ENCODE assay signal across 11 cellular contexts in genomic region chr21:29075706-29076447, GRCh38. TPM values are rescaled to one million over a fixed set of nuclear protein-coding genes. Genes with fewer than 3 reads are reported as not detected.
A peak's percentile ranks its signal among the peaks of the same experiment; 100 is the strongest.
DNase-seq lines count a peak whose midpoint lies in the region; ATAC-seq and TF ChIP-seq lines count a peak whose summit lies in the region.
"Had no signal": no experiment of that assay in that cellular context is flagged by ENCODE, and none has a peak within 500 bp of the region (broad histone marks: within the 10 kb centered on the region; RNA-seq: fewer than 3 reads in every experiment).

No MANE protein-coding gene starts in this region.

- H3K9me3 ChIP-seq in BLaER1 treated with 17β-estradiol and CSF1 and Interleukin-3, amounts not matched to agents 10 nM and 100 nM (replicated peaks in 1 of 11), result peaks cover 0 to 25% (median 11%) of the 10 kb centered on the region in 11 experiments; a peak in 15 of 22 replicates
- H3K9me3 ChIP-seq in HEK293 (ENCODE audit: control insufficient read depth, insufficient read depth, low read depth, low read length) (no peaks in the 10 kb centered on the region), mucosa of rectum (ENCODE audit: control insufficient read depth in 2 of 2, low read length in 2 of 2) (no peaks in the 10 kb centered on the region), HAP-1 (no peaks in the 10 kb centered on the region)
- H3K9me3 ChIP-seq: suprapubic skin had no signal

- no peak for TF ChIP-seq CTCF in HEK293 (tag by site-specific recombination; IDR thresholded peaks at IDR 0.05)
- TF ChIP-seq CTCF in activated CD8-positive, alpha-beta T cell treated with anti-CD3 and anti-CD28 coated beads for 36 hours (IDR thresholded peaks at IDR 0.05), result no peak

- peaks cover 65 to 86% (median 74%) of the 10 kb centered on the region in 10 experiments for H3K4me1 ChIP-seq in BLaER1 treated with 17β-estradiol and CSF1 and Interleukin-3, amounts not matched to agents 10 nM and 100 nM
- H3K4me1 ChIP-seq in HEK293 (ENCODE audit: control insufficient read depth, insufficient read depth, low read length) (peaks cover 18% of the 10 kb centered on the region; the same call in 1 of the 2 replicates), mucosa of rectum (ENCODE audit: control insufficient read depth in 2 of 2, insufficient read depth in 2 of 2, low read length in 2 of 2) (peaks cover 10 to 16% of the 10 kb centered on the region in 2 donors), HAP-1 (peaks cover 11% of the 10 kb centered on the region)

- H4K20me1 ChIP-seq in BLaER1 treated with 17β-estradiol and CSF1 and Interleukin-3, amounts not matched to agents 10 nM and 100 nM, result peaks cover 14 to 25% (median 22%) of the 10 kb centered on the region in 11 experiments; a peak in 21 of 22 replicates

- H3K9ac ChIP-seq in BLaER1 treated with 17β-estradiol and CSF1 and Interleukin-3, amounts not matched to agents 10 nM and 100 nM, result peak overlapping the region in 6 of 11 experiments; percentile 45 to 62 (median 50); a peak in 10 of 22 replicates
- H3K9ac ChIP-seq in mucosa of rectum (ENCODE audit: low read depth in 1 of 2, low read length in 2 of 2), result no peak overlapping the region

- peaks cover 66% of the 10 kb centered on the region for H3K4me1 Mint-ChIP-seq in activated CD8-positive, alpha-beta T cell treated with anti-CD3 and anti-CD28 coated beads for 36 hours (ENCODE audit: low read depth)

- no peak for ATAC-seq in activated CD8-positive, alpha-beta T cell treated with anti-CD3 and anti-CD28 coated beads for 36 hours
- ATAC-seq in GM21515 (IDR thresholded peaks at IDR 0.05; ENCODE audit: unreplicated experiment) (no peak), HG02763 (IDR thresholded peaks at IDR 0.05; ENCODE audit: unreplicated experiment) (no peak)
- ATAC-seq: sciatic nerve had no signal

- peak overlapping the region; percentile 75 for H3K4me3 Mint-ChIP-seq in activated CD8-positive, alpha-beta T cell treated with anti-CD3 and anti-CD28 coated beads for 36 hours

- CTCF ChIA-PET in HEK293 (lab: Yijun Ruan, JAX), result interaction anchor here (1.0 to 1.1 kb wide), 2 partner anchors 14 to 38 kb away, joined by 3 read pairs; no protein-coding TSS in a partner anchor
- CTCF ChIA-PET in activated CD8-positive, alpha-beta T cell treated with anti-CD3 and anti-CD28 coated beads for 36 hours (lab: Charles Lee), result interaction anchor here (0.7 to 1.3 kb wide), 3 partner anchors 10 to 296 kb away, joined by 3 to 4 read pairs (median 3); no protein-coding TSS in a partner anchor

- H3K4me3 ChIP-seq in BLaER1 treated with 17β-estradiol and CSF1 and Interleukin-3, amounts not matched to agents 10 nM and 100 nM, result peak overlapping the region in 2 of 10 experiments; percentile 52 to 63; a peak in 1 of 20 replicates
- no peak overlapping the region for H3K4me3 ChIP-seq in HEK293 (ENCODE audit: low read depth, low read length)
- peak overlapping the region in 1 of 2 donors; percentile 76 for H3K4me3 ChIP-seq in mucosa of rectum (ENCODE audit: low read length in 2 of 2)
- no peak overlapping the region for H3K4me3 ChIP-seq in HAP-1

- H3K4me2 ChIP-seq in BLaER1 treated with 17β-estradiol and CSF1 and Interleukin-3, amounts not matched to agents 10 nM and 100 nM, result peak overlapping the region; percentile 63 to 92 (median 76)

- in situ Hi-C loops in HAP-1 (cut with MboI; ENCODE audit: low sequenced_read_pairs), result loop anchor here (25.0 kb wide), 1 partner anchor 2011 kb away; no protein-coding TSS in a partner anchor

- no peaks in the 10 kb centered on the region for H3K27me3 Mint-ChIP-seq in activated CD8-positive, alpha-beta T cell treated with anti-CD3 and anti-CD28 coated beads for 36 hours

- no peaks in the 10 kb centered on the region for H3K27me3 ChIP-seq in BLaER1 treated with 17β-estradiol and CSF1 and Interleukin-3, amounts not matched to agents 10 nM and 100 nM
- H3K27me3 ChIP-seq in mucosa of rectum (ENCODE audit: control insufficient read depth in 2 of 2, insufficient read depth in 2 of 2, low read length in 2 of 2) (no peaks in the 10 kb centered on the region), HAP-1 (ENCODE audit: low read depth) (no peaks in the 10 kb centered on the region)
- H3K27me3 ChIP-seq: suprapubic skin had no signal

- DNase-seq in activated CD8-positive, alpha-beta T cell treated with anti-CD3 and anti-CD28 coated beads for 36 hours, result peak; percentile 28
- DNase-seq in HAP-1 (ENCODE audit: low spot score in 2 of 2), result no peak
- DNase-seq in Ammon's horn (ENCODE audit: low spot score), result no peak
- DNase-seq: SIG-M5 had no signal

- peaks cover 29% of the 10 kb centered on the region for H3K36me3 Mint-ChIP-seq in activated CD8-positive, alpha-beta T cell treated with anti-CD3 and anti-CD28 coated beads for 36 hours (ENCODE audit: low read depth)

- peak overlapping the region; percentile 34 to 85 (median 82); a peak in 20 of 22 replicates for H3K27ac ChIP-seq in BLaER1 treated with 17β-estradiol and CSF1 and Interleukin-3, amounts not matched to agents 10 nM and 100 nM
- H3K27ac ChIP-seq in HEK293 (ENCODE audit: extremely low read depth, low read depth, low read length) (no peak overlapping the region), mucosa of rectum (ENCODE audit: low read depth in 2 of 2, low read length in 2 of 2) (peak overlapping the region; percentile 50 to 84)
- H3K27ac ChIP-seq: suprapubic skin had no signal

- POLR2A ChIA-PET in HEK293 (lab: Yijun Ruan, JAX), result no interaction called here
- POLR2A ChIA-PET in activated CD8-positive, alpha-beta T cell treated with anti-CD3 and anti-CD28 coated beads for 36 hours (lab: Charles Lee), result interaction anchor here (1.7 to 7.0 kb wide), 3 partner anchors 50 to 224 kb away, joined by 3 to 80 read pairs (median 50); partner anchors contain the start of genes BACH1 and USP16

- peak overlapping the region; percentile 94 for H3K27ac Mint-ChIP-seq in activated CD8-positive, alpha-beta T cell treated with anti-CD3 and anti-CD28 coated beads for 36 hours

- intact Hi-C loops in activated CD8-positive, alpha-beta T cell treated with anti-CD3 and anti-CD28 coated beads for 36 hours (cut with micrococcal nuclease), result no loop called here

- H3K36me3 ChIP-seq in BLaER1 treated with 17β-estradiol and CSF1 and Interleukin-3, amounts not matched to agents 10 nM and 100 nM, result peaks cover 0 to 14% (median 11%) of the 10 kb centered on the region in 11 experiments; a peak in 14 of 22 replicates
- H3K36me3 ChIP-seq in HEK293 (ENCODE audit: control insufficient read depth in 2 of 2, insufficient read depth in 1 of 2, low read length in 2 of 2) (peaks cover 0 to 3% of the 10 kb centered on the region in 2 experiments; a peak in 1 of 3 replicates), mucosa of rectum (ENCODE audit: control insufficient read depth in 2 of 2, insufficient read depth in 2 of 2, low read length in 2 of 2) (no peaks in the 10 kb centered on the region), HAP-1 (replicated peaks) (peaks cover 8% of the 10 kb centered on the region)
- H3K36me3 ChIP-seq: suprapubic skin had no signal

- peaks cover 5% of the 10 kb centered on the region for H3K9me3 Mint-ChIP-seq in activated CD8-positive, alpha-beta T cell treated with anti-CD3 and anti-CD28 coated beads for 36 hours

TF ChIP-seq in HEK293, 187 proteins besides CTCF, POLR2A, EP300 and RAD21 (continues in another document):
- peak; percentile 48; the same call in 1 of the 2 replicates for TF ChIP-seq ZNF394 (tag by site-specific recombination; IDR thresholded peaks at IDR 0.05; ENCODE audit: borderline replicate concordance)
- TF ChIP-seq ATF2 (tag by site-specific recombination; IDR thresholded peaks at IDR 0.05; ENCODE audit: low read depth), result peak; percentile 41
- peak; percentile 63 for TF ChIP-seq SCRT2 (tag by site-specific recombination; IDR thresholded peaks at IDR 0.05)
- TF ChIP-seq ZNF747 (tag by site-specific recombination; IDR thresholded peaks at IDR 0.05), result no peak
- no peak for TF ChIP-seq ZNF621 (tag by site-specific recombination; IDR thresholded peaks at IDR 0.05)
- TF ChIP-seq ZNF521 (tag by site-specific recombination; IDR thresholded peaks at IDR 0.05), result no peak
- TF ChIP-seq ZNF335 (tag by site-specific recombination; conservative IDR thresholded peaks at IDR 0.05), result peak; percentile 32; the same call in 1 of the 2 replicates
- no peak for TF ChIP-seq ZBTB17 (tag by site-specific recombination; IDR thresholded peaks at IDR 0.05)

RNA-seq across cellular contexts. Expression of gene CCT8, which starts 2.4 kb away (rescaled TPM):
- total RNA-seq in activated CD8-positive, alpha-beta T cell treated with anti-CD3 and anti-CD28 coated beads for 36 hours, result 100 to 1,000 TPM; 474 to 489 TPM

RNA-seq across cellular contexts. Expression of gene USP16, which starts 51.4 kb away (rescaled TPM):
- total RNA-seq in activated CD8-positive, alpha-beta T cell treated with anti-CD3 and anti-CD28 coated beads for 36 hours, result 10 to 100 TPM; 39.9 TPM

RNA-seq across cellular contexts. Expression of gene MAP3K7CL, which starts 54.6 kb away (rescaled TPM):
- total RNA-seq in activated CD8-positive, alpha-beta T cell treated with anti-CD3 and anti-CD28 coated beads for 36 hours, result 1 to 10 TPM; 3.2 to 4.7 TPM

RNA-seq across cellular contexts. Expression of gene RWDD2B, which starts 56.7 kb away (rescaled TPM):
- total RNA-seq in activated CD8-positive, alpha-beta T cell treated with anti-CD3 and anti-CD28 coated beads for 36 hours, result 10 to 100 TPM; 14.7 to 14.9 TPM

Comparison
In these comparisons a context has a peak if more than half of its experiments do, and no peak if none do; other contexts are left out.
1. H3K9ac ChIP-seq: peak in BLaER1 treated with 17β-estradiol and CSF1 and Interleukin-3, amounts not matched to agents 10 nM and 100 nM (6 of 11); none in mucosa of rectum (0 of 2).